Comparison of ENCODE assay signal across 14 cellular contexts in the genomic region with DNA sequence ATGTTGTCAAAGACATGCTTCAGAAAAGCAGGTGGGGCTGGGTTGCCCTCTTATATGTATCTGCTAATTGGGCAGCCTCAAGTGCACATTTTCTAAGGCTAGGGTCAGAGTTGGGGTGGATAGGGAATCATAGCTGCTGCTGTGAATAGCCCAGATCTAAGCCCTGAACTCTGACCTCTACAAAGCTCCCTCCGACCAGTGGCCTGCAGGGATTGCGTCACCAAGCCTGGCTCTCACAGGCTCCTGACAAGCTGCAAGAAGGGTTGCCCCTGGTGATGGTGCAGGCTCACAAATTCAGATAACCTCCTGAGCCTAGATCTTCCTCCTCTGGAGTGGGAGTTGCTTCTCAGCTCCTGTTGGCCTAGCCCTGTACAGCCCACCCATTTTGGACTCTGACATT. TPM values are rescaled to one million over a fixed set of nuclear protein-coding genes. Genes with fewer than 3 reads are reported as not detected.
A peak's percentile ranks its signal among the peaks of the same experiment; 100 is the strongest.
DNase-seq lines count a peak whose midpoint lies in the region; ATAC-seq, FAIRE-seq and TF ChIP-seq lines count a peak whose summit lies in the region.
"Had no signal": no experiment of that assay in that cellular context is flagged by ENCODE, and none has a peak within 500 bp of the region (broad histone marks: within the 10 kb centered on the region; RNA-seq: fewer than 3 reads in every experiment).

No MANE protein-coding gene starts in this region.

- intact Hi-C loops in dendritic cell treated with granulocyte-macrophage colony-stimulating factor and Interleukin-4, amounts not matched to agents 40 ng/mL and 50 ng/mL, for 4 days (cut with micrococcal nuclease): no loop called here

- H3K79me1 ChIP-seq in mesendoderm (ENCODE audit: low read length): no peaks in the 10 kb centered on the region

- no peak overlapping the region for H3K56ac ChIP-seq in mesendoderm (ENCODE audit: low read length)

- H3K79me2 ChIP-seq in mesendoderm (ENCODE audit: control insufficient read depth, insufficient read depth, low read length): no peaks in the 10 kb centered on the region

- no peak overlapping the region for H3K27ac ChIP-seq in A549
- H3K27ac ChIP-seq in mesendoderm (ENCODE audit: low read depth, low read length): no peak overlapping the region
- H3K27ac ChIP-seq: WERI-Rb-1 had no signal

- H3K36me3 ChIP-seq in mesendoderm (ENCODE audit: control insufficient read depth, insufficient read depth, low read length): no peaks in the 10 kb centered on the region
- H3K36me3 ChIP-seq: WERI-Rb-1 had no signal

- TF ChIP-seq CTCF in A549 (IDR thresholded peaks at IDR 0.05): no peak

- POLR2A ChIA-PET in A549 (lab: Yijun Ruan, JAX): no interaction called here

- ATAC-seq in A549: no peak
- no peak for ATAC-seq in HG03175 (IDR thresholded peaks at IDR 0.05; ENCODE audit: unreplicated experiment)
- ATAC-seq in GM18520 (IDR thresholded peaks at IDR 0.05; ENCODE audit: unreplicated experiment): no peak
- ATAC-seq in stimulated activated naive CD8-positive, alpha-beta T cell treated with anti-CD3 and anti-CD28 coated beads, Interleukin-15, amount 100 ng/mL, for 72 hours: no peak

- H2BK15ac ChIP-seq in mesendoderm (replicated peaks; ENCODE audit: low read depth): no peak overlapping the region

- H3K9me3 Mint-ChIP-seq in dendritic cell treated with granulocyte-macrophage colony-stimulating factor and Interleukin-4, amounts not matched to agents 40 ng/mL and 50 ng/mL, for 4 days: no peaks in the 10 kb centered on the region
- no peaks in the 10 kb centered on the region for H3K9me3 Mint-ChIP-seq in stimulated activated naive CD8-positive, alpha-beta T cell treated with anti-CD3 and anti-CD28 coated beads, Interleukin-15, amount 100 ng/mL, for 72 hours
- H3K9me3 Mint-ChIP-seq: activated CD4-positive, alpha-beta memory T cell treated with anti-CD3 and anti-CD28 coated beads, Interleukin-2, amount 10 ng/mL, durations not matched to agents 7 days and 5 days had no signal

- no peaks in the 10 kb centered on the region for H3K27me3 Mint-ChIP-seq in dendritic cell treated with granulocyte-macrophage colony-stimulating factor and Interleukin-4, amounts not matched to agents 40 ng/mL and 50 ng/mL, for 4 days
- H3K27me3 Mint-ChIP-seq in stimulated activated naive CD8-positive, alpha-beta T cell treated with anti-CD3 and anti-CD28 coated beads, Interleukin-15, amount 100 ng/mL, for 72 hours: no peaks in the 10 kb centered on the region
- H3K27me3 Mint-ChIP-seq: activated CD4-positive, alpha-beta memory T cell treated with anti-CD3 and anti-CD28 coated beads, Interleukin-2, amount 10 ng/mL, durations not matched to agents 7 days and 5 days had no signal

- no peak for FAIRE-seq in A549 (lab: Jason Lieb, UNC)

- H3K9me3 ChIP-seq in A549: no peaks in the 10 kb centered on the region

- H2BK120ac ChIP-seq in mesendoderm (ENCODE audit: low read depth, low read length): no peak overlapping the region

- H3K27me3 ChIP-seq in mesendoderm (ENCODE audit: insufficient read depth, low read length, poor library complexity): no peaks in the 10 kb centered on the region

- H3K4ac ChIP-seq in mesendoderm (ENCODE audit: low read depth, low read length): no peak overlapping the region

- TF ChIP-seq EP300 in A549 (IDR thresholded peaks at IDR 0.05) (no peak), Ishikawa (IDR thresholded peaks at IDR 0.05; ENCODE audit: borderline replicate concordance) (no peak)

- H3K4me1 Mint-ChIP-seq in dendritic cell treated with granulocyte-macrophage colony-stimulating factor and Interleukin-4, amounts not matched to agents 40 ng/mL and 50 ng/mL, for 4 days (ENCODE audit: low read depth): peaks cover 31% of the 10 kb centered on the region
- peaks cover 26% of the 10 kb centered on the region for H3K4me1 Mint-ChIP-seq in stimulated activated naive CD8-positive, alpha-beta T cell treated with anti-CD3 and anti-CD28 coated beads, Interleukin-15, amount 100 ng/mL, for 72 hours

- H2AK5ac ChIP-seq in mesendoderm (ENCODE audit: low read length): no peak overlapping the region

- H3K4me3 Mint-ChIP-seq in dendritic cell treated with granulocyte-macrophage colony-stimulating factor and Interleukin-4, amounts not matched to agents 40 ng/mL and 50 ng/mL, for 4 days: no peak overlapping the region
- no peak overlapping the region for H3K4me3 Mint-ChIP-seq in stimulated activated naive CD8-positive, alpha-beta T cell treated with anti-CD3 and anti-CD28 coated beads, Interleukin-15, amount 100 ng/mL, for 72 hours
- H3K4me3 Mint-ChIP-seq: activated CD4-positive, alpha-beta memory T cell treated with anti-CD3 and anti-CD28 coated beads, Interleukin-2, amount 10 ng/mL, durations not matched to agents 7 days and 5 days had no signal

- peak overlapping the region; percentile 31 for H3K4me2 ChIP-seq in A549
- no peak overlapping the region for H3K4me2 ChIP-seq in mesendoderm (ENCODE audit: low read length)

- H3K4me1 ChIP-seq in A549 (peaks cover 28% of the 10 kb centered on the region), mesendoderm (ENCODE audit: control insufficient read depth, low read depth, low read length) (peaks cover 2% of the 10 kb centered on the region)

- no peak for TF ChIP-seq RAD21 in A549 (conservative IDR thresholded peaks at IDR 0.05 in 1 of 2, IDR thresholded peaks at IDR 0.05 in 1 of 2)
- no peak for TF ChIP-seq RAD21 in Ishikawa (IDR thresholded peaks at IDR 0.05; ENCODE audit: low read depth)

- DNase-seq in A549 (ENCODE audit: low read depth in 1 of 2, low spot score in 1 of 2): no peak
- peak; percentile 41 for DNase-seq in mesendoderm
- DNase-seq in NCI-H1092 (lab: John Stamatoyannopoulos, UW): no peak
- DNase-seq in stimulated activated naive CD8-positive, alpha-beta T cell treated with anti-CD3 and anti-CD28 coated beads, Interleukin-15, amount 100 ng/mL, for 72 hours: no peak
- DNase-seq: activated CD4-positive, alpha-beta memory T cell treated with anti-CD3 and anti-CD28 coated beads, Interleukin-2, amount 10 ng/mL, durations not matched to agents 7 days and 5 days; effector CD8-positive, alpha-beta T cell; NCI-H2227 treated with DMSO at 0.1 percent for 48 hours; stimulated activated CD4-positive, alpha-beta T cell treated with anti-CD3 and anti-CD28 coated beads, Interleukin-2, amount 100 ng/mL, for 48 hours; substantia nigra; WERI-Rb-1 had no signal

- no peak overlapping the region for H2BK5ac ChIP-seq in mesendoderm (ENCODE audit: low read length)

- 57% methylated on average over 1 of the region's 2 CpGs for WGBS in A549 (ENCODE audit: missing lambda C conversion rate)
- no CpG with 5 or more reads among the region's 2 CpGs for WGBS in mesendoderm (ENCODE audit: extremely low coverage, insufficient coverage, low lambda C conversion rate)

- no peak overlapping the region for H3K9ac ChIP-seq in mesendoderm (ENCODE audit: low read length)

- CTCF ChIA-PET in A549 (lab: Yijun Ruan, JAX): interaction anchor here (0.8 to 13.7 kb wide), 9 partner anchors 11 to 125 kb away, joined by 3 to 115 read pairs (median 4); partner anchors contain the start of gene CCDC177

- no peak overlapping the region for H3K18ac ChIP-seq in mesendoderm (ENCODE audit: low read length)

- H3K27ac Mint-ChIP-seq in dendritic cell treated with granulocyte-macrophage colony-stimulating factor and Interleukin-4, amounts not matched to agents 40 ng/mL and 50 ng/mL, for 4 days: peak overlapping the region; percentile 41
- no peak overlapping the region for H3K27ac Mint-ChIP-seq in stimulated activated naive CD8-positive, alpha-beta T cell treated with anti-CD3 and anti-CD28 coated beads, Interleukin-15, amount 100 ng/mL, for 72 hours
- H3K27ac Mint-ChIP-seq: activated CD4-positive, alpha-beta memory T cell treated with anti-CD3 and anti-CD28 coated beads, Interleukin-2, amount 10 ng/mL, durations not matched to agents 7 days and 5 days had no signal

- H3K36me3 Mint-ChIP-seq in dendritic cell treated with granulocyte-macrophage colony-stimulating factor and Interleukin-4, amounts not matched to agents 40 ng/mL and 50 ng/mL, for 4 days (ENCODE audit: low read depth): no peaks in the 10 kb centered on the region

- TF ChIP-seq POLR2A in A549 (IDR thresholded peaks at IDR 0.05; ENCODE audit: low read length): no peak

- H4K5ac ChIP-seq in mesendoderm (ENCODE audit: low read length): no peak overlapping the region

- H3K23ac ChIP-seq in mesendoderm (ENCODE audit: low read length): no peak overlapping the region

- no peak overlapping the region for H3K4me3 ChIP-seq in A549
- no peak overlapping the region for H3K4me3 ChIP-seq in mesendoderm (ENCODE audit: low read length)

- H4K8ac ChIP-seq in mesendoderm (ENCODE audit: low read depth, low read length): no peak overlapping the region

TF ChIP-seq in A549, 52 proteins besides CTCF, POLR2A, EP300 and RAD21 (continues in another document):
- TF ChIP-seq ZC3H11A (IDR thresholded peaks at IDR 0.05): no peak
- peak; percentile 59 to 80; a peak in 3 of 4 replicates for TF ChIP-seq CEBPB (IDR thresholded peaks at IDR 0.05)

TF ChIP-seq in Ishikawa, 13 proteins besides CTCF, POLR2A, EP300 and RAD21:
- TF ChIP-seq, protein P1, sequence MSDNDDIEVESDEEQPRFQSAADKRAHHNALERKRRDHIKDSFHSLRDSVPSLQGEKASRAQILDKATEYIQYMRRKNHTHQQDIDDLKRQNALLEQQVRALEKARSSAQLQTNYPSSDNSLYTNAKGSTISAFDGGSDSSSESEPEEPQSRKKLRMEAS (IDR thresholded peaks at IDR 0.05): no peak
- TF ChIP-seq TEAD4 (IDR thresholded peaks at IDR 0.05) (no peak), YY1 (IDR thresholded peaks at IDR 0.05; ENCODE audit: low read depth) (no peak), CEBPB (IDR thresholded peaks at IDR 0.05) (peak; percentile 74), NFIC (IDR thresholded peaks at IDR 0.05) (no peak), TAF1 (IDR thresholded peaks at IDR 0.05; ENCODE audit: low read depth) (no peak)

RNA-seq across cellular contexts. Expression of gene SUSD6, which starts 5.1 kb away (rescaled TPM):
- polyA plus RNA-seq in A549 (2011; rRNA removed) (7.0 and 7.9 TPM in 2 replicates), A549 (2017; fragmentation: RNase III; extraction: RNeasy Plus Mini Kit Qiagen cat#74134 plus additional on column Dnase treatment) (4.3 to 4.5 TPM (median 4.5 TPM) in 3 replicates)
- polyA plus RNA-seq in A549 (2012; cell fraction: cytosol; rRNA removed): 2.3 and 3.3 TPM in 2 replicates
- polyA plus RNA-seq in A549 (2012; cell fraction: nucleus; rRNA removed): 6.9 and 7.5 TPM in 2 replicates
- polyA minus RNA-seq in A549 (2011; rRNA and poly(A)+ RNA removed): 8.7 and 9.1 TPM in 2 replicates
- polyA plus RNA-seq in mesendoderm (2013, experiment 1 of 2): 2.9 TPM
- 2.6 TPM for polyA plus RNA-seq in mesendoderm (2013, experiment 2 of 2)

RNA-seq across cellular contexts. Expression of gene CCDC177, which starts 31.6 kb away (rescaled TPM):
- polyA plus RNA-seq in A549 (2011; rRNA removed) (not detected in 2 replicates), A549 (2017; fragmentation: RNase III; extraction: RNeasy Plus Mini Kit Qiagen cat#74134 plus additional on column Dnase treatment) (not detected in 3 replicates)
- not detected in 2 replicates for polyA plus RNA-seq in A549 (2012; cell fraction: cytosol; rRNA removed)
- polyA plus RNA-seq in A549 (2012; cell fraction: nucleus; rRNA removed): not detected in 2 replicates
- not detected in 2 replicates for polyA minus RNA-seq in A549 (2011; rRNA and poly(A)+ RNA removed)
- polyA plus RNA-seq in mesendoderm (2013, experiment 1 of 2): 2.1 TPM
- polyA plus RNA-seq in mesendoderm (2013, experiment 2 of 2): 1.8 TPM
